In genomic region chr2:237743561-237744269, GRCh38 we compare ENCODE assay signal across 8 cellular contexts. TPM values are rescaled to one million over a fixed set of nuclear protein-coding genes. Genes with fewer than 3 reads are reported as not detected.
A peak's percentile ranks its signal among the peaks of the same experiment; 100 is the strongest.
DNase-seq lines count a peak whose midpoint lies in the region; ATAC-seq, FAIRE-seq and TF ChIP-seq lines count a peak whose summit lies in the region.

No MANE protein-coding gene starts in this region.

- no peaks in the 10 kb centered on the region for H3K27me3 ChIP-seq in AG04450 (ENCODE audit: control insufficient read depth, insufficient read depth, low read length)
- no peaks in the 10 kb centered on the region for H3K27me3 ChIP-seq in HCT116 (ENCODE audit: insufficient read depth, low read length)
- no peaks in the 10 kb centered on the region for H3K27me3 ChIP-seq in K562 (ENCODE audit: control insufficient read depth in 2 of 2, insufficient read depth in 2 of 2, low read length in 2 of 2)
- no peaks in the 10 kb centered on the region for H3K27me3 ChIP-seq in muscle layer of colon (ENCODE audit: control insufficient read depth in 1 of 2, insufficient read depth in 2 of 2, low read length in 2 of 2)
- H3K27me3 ChIP-seq in Peyer's patch: no peaks in the 10 kb centered on the region

- H3K4me3 ChIP-seq in AG04450 (ENCODE audit: low read depth, low read length) (no peak overlapping the region), HCT116 (replicated peaks in 1 of 2; ENCODE audit: low read depth in 1 of 2, low read length in 2 of 2) (no peak overlapping the region), K562 (no peak overlapping the region), muscle layer of colon (ENCODE audit: low read depth in 1 of 2, low read length in 2 of 2) (no peak overlapping the region), Peyer's patch (no peak overlapping the region)

- peaks cover 3 to 19% of the 10 kb centered on the region in 2 experiments; a peak in 2 of 4 replicates for H3K4me1 ChIP-seq in HCT116 (ENCODE audit: control insufficient read depth in 1 of 2, insufficient read depth in 2 of 2, low read length in 2 of 2)
- H3K4me1 ChIP-seq in K562 (replicated peaks in 1 of 2; ENCODE audit: control insufficient read depth in 2 of 2, insufficient read depth in 2 of 2, low read length in 2 of 2): peaks cover 0 to 8% of the 10 kb centered on the region in 2 experiments; a peak in 3 of 5 replicates
- H3K4me1 ChIP-seq in muscle layer of colon (ENCODE audit: insufficient read depth, low read length): peaks cover 61% of the 10 kb centered on the region
- H3K4me1 ChIP-seq in Peyer's patch: peaks cover 0 to 42% (median 1%) of the 10 kb centered on the region in 4 donors

- H2AFZ ChIP-seq in HCT116 (ENCODE audit: low read depth, low read length, poor library complexity, severe bottlenecking) (no peak overlapping the region), K562 (ENCODE audit: low read depth, low read length) (no peak overlapping the region)

- in situ Hi-C loops in K562 (cut with MboI): loop anchor here (5.0 kb wide), 1 partner anchor 66 kb away; no protein-coding TSS in a partner anchor

- TF ChIP-seq POLR2A in HCT116 (IDR thresholded peaks at IDR 0.05; ENCODE audit: borderline replicate concordance, extremely low read depth, insufficient read depth, insufficient read length) (no peak), K562 (conservative IDR thresholded peaks at IDR 0.05) (no peak), Peyer's patch (IDR thresholded peaks at IDR 0.05) (no peak)

- no peaks in the 10 kb centered on the region for H3K9me1 ChIP-seq in K562 (ENCODE audit: control insufficient read depth, insufficient read depth, low read length)

- BruUV-seq in HCT116 (replicated peaks; lab: Mats Ljungman, UMichigan) (no TSS peak), K562 (replicated peaks; lab: Mats Ljungman, UMichigan) (no TSS peak)

- no peak for FAIRE-seq in K562 (lab: Jason Lieb, UNC)

- H4K20me1 ChIP-seq in HCT116 (ENCODE audit: insufficient read depth) (peaks cover 12% of the 10 kb centered on the region), K562 (replicated peaks; ENCODE audit: control insufficient read depth, insufficient read depth, low read length) (peaks cover 7% of the 10 kb centered on the region; the same call in 1 of the 2 replicates)

- H3K4me2 ChIP-seq in HCT116 (ENCODE audit: low read length): no peak overlapping the region
- no peak overlapping the region for H3K4me2 ChIP-seq in K562 (ENCODE audit: insufficient read depth, low read length)

- TF ChIP-seq CTCF in AG04450 (IDR thresholded peaks at IDR 0.05; ENCODE audit: low read depth, low read length) (0 out of 2 replicates have a peak, but pooled peaks have one; percentile 25), HCT116 (IDR thresholded peaks at IDR 0.05 in 2 of 3, conservative IDR thresholded peaks at IDR 0.05 in 1 of 3; ENCODE audit: borderline replicate concordance in 1 of 3, insufficient read depth in 1 of 3, low read depth in 2 of 3, low read length in 2 of 3) (peak in 2 of 3 experiments; percentile 16 to 36; a peak in 2 of 6 replicates), K562 (IDR thresholded peaks at IDR 0.05 in 2 of 3, conservative IDR thresholded peaks at IDR 0.05 in 1 of 3; ENCODE audit: insufficient read depth in 2 of 3, low read depth in 1 of 3, low read length in 3 of 3) (0 out of 6 replicates have a peak, but pooled peaks of 1 of the 3 experiments have one; percentile 2), Peyer's patch (IDR thresholded peaks at IDR 0.05) (peak in 3 of 6 experiments; percentile 16 to 19 (median 17))

- H3K9ac ChIP-seq in HCT116 (ENCODE audit: low read length): no peak overlapping the region
- peak overlapping the region in 1 of 2 experiments; percentile 74; a peak in 1 of 4 replicates for H3K9ac ChIP-seq in K562 (ENCODE audit: insufficient read depth in 1 of 2, low read depth in 2 of 2, low read length in 2 of 2)
- no peak overlapping the region for H3K9ac ChIP-seq in muscle layer of colon (ENCODE audit: low read length)

- TF ChIP-seq RAD21 in HCT116 (IDR thresholded peaks at IDR 0.05; ENCODE audit: low read depth) (no peak), K562 (CRISPR knock-in tag; conservative IDR thresholded peaks at IDR 0.05 in 1 of 2, IDR thresholded peaks at IDR 0.05 in 1 of 2) (no peak)

- H3K27ac ChIP-seq in AG04450 (ENCODE audit: low read depth, low read length) (peak overlapping the region; percentile 21), HCT116 (ENCODE audit: low read depth, low read length) (no peak overlapping the region), K562 (ENCODE audit: extremely low read depth, low read depth, low read length) (no peak overlapping the region), muscle layer of colon (ENCODE audit: low read depth, low read length) (peak overlapping the region; percentile 10), Peyer's patch (peak overlapping the region in 2 of 4 donors; percentile 50 to 84)

- CTCF ChIA-PET in AG04450 (lab: Charles Lee): interaction anchor here (0.8 to 5.4 kb wide), 11 partner anchors 10 to 231 kb away, joined by 3 to 101 read pairs (median 24); no protein-coding TSS in a partner anchor
- CTCF ChIA-PET in HCT116 (lab: Charles Lee): interaction anchor here (1.0 to 7.9 kb wide), 4 partner anchors 23 to 272 kb away, joined by 3 to 70 read pairs (median 4); no protein-coding TSS in a partner anchor
- CTCF ChIA-PET in K562 (lab: Yijun Ruan, JAX; ENCODE audit: low intra/inter-chr PET ratio): interaction anchor here (0.6 to 4.3 kb wide), 3 partner anchors 70 to 598 kb away, joined by 5 to 59 read pairs (median 7); no protein-coding TSS in a partner anchor

- no peak for TF ChIP-seq EP300 in K562 (IDR thresholded peaks at IDR 0.05; ENCODE audit: low read length)

- POLR2A ChIA-PET in AG04450 (lab: Yijun Ruan, JAX): no interaction called here
- POLR2A ChIA-PET in HCT116 (lab: Charles Lee): no interaction called here
- POLR2A ChIA-PET in K562 (lab: Yijun Ruan, JAX): interaction anchor here (0.6 kb wide), 2 partner anchors 73 to 560 kb away, joined by 3 to 4 read pairs; no protein-coding TSS in a partner anchor

- H3K79me2 ChIP-seq in HCT116 (ENCODE audit: insufficient read depth, low read length) (peaks cover 66% of the 10 kb centered on the region), K562 (ENCODE audit: control insufficient read depth, insufficient read depth, low read length) (no peaks in the 10 kb centered on the region)

- intact Hi-C loops in HCT116 (cut with micrococcal nuclease) (loop anchor here (10.0 kb wide), 1 partner anchor 229 kb away; no protein-coding TSS in a partner anchor), K562 (cut with micrococcal nuclease) (loop anchor here (10.0 kb wide), 1 partner anchor 159 kb away; no protein-coding TSS in a partner anchor)

- H3K9me3 ChIP-seq in AG04450 (ENCODE audit: control insufficient read depth, insufficient read depth, low read length) (no peaks in the 10 kb centered on the region), HCT116 (ENCODE audit: control insufficient read depth in 1 of 2, insufficient read depth in 1 of 2, low read depth in 1 of 2, low read length in 2 of 2) (no peaks in the 10 kb centered on the region), K562 (replicated peaks; ENCODE audit: control insufficient read depth, insufficient read depth, low read depth, low read length) (no peaks in the 10 kb centered on the region), muscle layer of colon (ENCODE audit: low read length) (no peaks in the 10 kb centered on the region), Peyer's patch (no peaks in the 10 kb centered on the region)

- RAD21 ChIA-PET in HCT116 (lab: Charles Lee; ENCODE audit: low non-redundant PET in 1 of 2, low total read pairs in 2 of 2, uncharacterized antibody in 2 of 2, unreplicated experiment in 2 of 2): no interaction called here

- DNase-seq in AG04450 (ENCODE audit: low read depth, low spot score) (no peak), HCT116 (ENCODE audit: low read depth, low spot score) (no peak), K562 (ENCODE audit: extremely low read depth in 1 of 4, low spot score in 3 of 4) (peak in 1 of 4 experiments; percentile 6), COR-L47 (lab: John Stamatoyannopoulos, UW) (no peak), Peyer's patch (no peak)
- DNase-seq in activated CD4-positive, alpha-beta T cell treated with anti-CD3 and anti-CD28 coated beads for 4 hours: no peak

- 40% methylated on average over 7 of the region's 12 CpGs for whole genome bisulfite sequencing in K562 (ENCODE audit: insufficient coverage, low coverage, missing lambda C conversion rate)

- no peaks in the 10 kb centered on the region for H3K9me2 ChIP-seq in HCT116 (ENCODE audit: insufficient read depth)

- H3K36me3 ChIP-seq in HCT116 (ENCODE audit: control insufficient read depth in 1 of 2, insufficient read depth in 2 of 2, low read length in 2 of 2) (0 out of 4 replicates have a peak, but pooled peaks cover 0 to 5% of the 10 kb centered on the region in 2 experiments), K562 (ENCODE audit: control insufficient read depth, insufficient read depth, low read length) (no peaks in the 10 kb centered on the region; the same call in 2 of the 3 replicates), muscle layer of colon (ENCODE audit: insufficient read depth, low read length) (peaks cover 10% of the 10 kb centered on the region), Peyer's patch (peaks cover 0 to 19% (median 0%) of the 10 kb centered on the region in 3 donors)

- ATAC-seq in HCT116 (peak; percentile 37; the same call in 1 of the 2 replicates), K562 (peak; percentile 60; the same call in 2 of the 3 replicates), HG02938 (IDR thresholded peaks at IDR 0.05; ENCODE audit: unreplicated experiment) (no peak)

RNA-seq across cellular contexts. Expression of gene RBM44, which starts 54.9 kb away (rescaled TPM):
- polyA plus RNA-seq in AG04450 (2011; rRNA removed): 0.12 and 0.16 TPM in 2 replicates
- 0.13 and 0.14 TPM in 2 replicates for polyA minus RNA-seq in AG04450 (2011; rRNA and poly(A)+ RNA removed)
- total RNA-seq in HCT116 (2021; ENCODE audit: unreplicated experiment): 0.54 TPM
- 0.09 and 0.17 TPM in 2 replicates for polyA plus RNA-seq in HCT116 (2012)
- 0.16 and 0.39 TPM in 2 replicates for total RNA-seq in K562 (2011; cell fraction: chromatin; rRNA removed; ENCODE audit: low replicate concordance)
- total RNA-seq in K562 (2011; cell fraction: nucleolus; rRNA removed): 0.26 TPM in 1 of 2 replicates, not detected in the other
- total RNA-seq in K562 (2011; cell fraction: nucleoplasm; rRNA removed): 0.15 and 0.46 TPM in 2 replicates
- total RNA-seq in K562 (2014; rRNA removed): 0.09 and 0.12 TPM in 2 replicates
- total RNA-seq in K562 (2014; rRNA removed; fragmentation: Illumina TruSeq; extraction: Trizol): 0.13 and 0.15 TPM in 2 replicates
- 0.18 and 0.19 TPM in 2 replicates for total RNA-seq in K562 (2015; rRNA removed; fragmentation: Illumina TruSeq; extraction: Trizol)
- 0.04 and 0.07 TPM in 2 replicates for total RNA-seq in K562 (2021)
- polyA plus RNA-seq in K562 (2011; rRNA removed): 0.13 and 0.31 TPM in 2 replicates
- polyA plus RNA-seq in K562 (2011; cell fraction: cytosol; rRNA removed): 0.01 and 0.03 TPM in 2 replicates
- 0.23 and 0.37 TPM in 2 replicates for polyA plus RNA-seq in K562 (2011; cell fraction: nucleus; rRNA removed)
- polyA plus RNA-seq in K562 (2012): 0.08 and 0.09 TPM in 2 replicates
- polyA plus RNA-seq in K562 (2014; fragmentation: Illumina TruSeq; extraction: Trizol): 0.11 and 0.18 TPM in 2 replicates
- under 1 TPM; 0.04 to 0.07 TPM for polyA plus RNA-seq in K562 (2014; fragmentation: Nextera tagmentation; extraction: Ambion mirVana)
- 0.20 and 0.25 TPM in 2 replicates for polyA plus RNA-seq in K562 (2014; rRNA removed)
- polyA minus RNA-seq in K562 (2011; rRNA and poly(A)+ RNA removed): 0.14 and 0.30 TPM in 2 replicates
- not detected in 2 replicates for polyA minus RNA-seq in K562 (2011; cell fraction: cytosol; rRNA and poly(A)+ RNA removed)
- 0.13 and 0.44 TPM in 2 replicates for polyA minus RNA-seq in K562 (2011; cell fraction: nucleus; rRNA and poly(A)+ RNA removed)
- total RNA-seq in Peyer's patch: 1 to 10 TPM in 2 of 4 donors, under 1 TPM in 2; 0.38 to 2.5 (median 1.4) TPM

Comparison
In these comparisons a context has a peak if more than half of its experiments do, and no peak if none do; other contexts are left out.
1. H3K27ac ChIP-seq: peak in AG04450 (single experiment) and muscle layer of colon (single experiment); none in HCT116 (single experiment) and K562 (single experiment).